In the genomic region with DNA sequence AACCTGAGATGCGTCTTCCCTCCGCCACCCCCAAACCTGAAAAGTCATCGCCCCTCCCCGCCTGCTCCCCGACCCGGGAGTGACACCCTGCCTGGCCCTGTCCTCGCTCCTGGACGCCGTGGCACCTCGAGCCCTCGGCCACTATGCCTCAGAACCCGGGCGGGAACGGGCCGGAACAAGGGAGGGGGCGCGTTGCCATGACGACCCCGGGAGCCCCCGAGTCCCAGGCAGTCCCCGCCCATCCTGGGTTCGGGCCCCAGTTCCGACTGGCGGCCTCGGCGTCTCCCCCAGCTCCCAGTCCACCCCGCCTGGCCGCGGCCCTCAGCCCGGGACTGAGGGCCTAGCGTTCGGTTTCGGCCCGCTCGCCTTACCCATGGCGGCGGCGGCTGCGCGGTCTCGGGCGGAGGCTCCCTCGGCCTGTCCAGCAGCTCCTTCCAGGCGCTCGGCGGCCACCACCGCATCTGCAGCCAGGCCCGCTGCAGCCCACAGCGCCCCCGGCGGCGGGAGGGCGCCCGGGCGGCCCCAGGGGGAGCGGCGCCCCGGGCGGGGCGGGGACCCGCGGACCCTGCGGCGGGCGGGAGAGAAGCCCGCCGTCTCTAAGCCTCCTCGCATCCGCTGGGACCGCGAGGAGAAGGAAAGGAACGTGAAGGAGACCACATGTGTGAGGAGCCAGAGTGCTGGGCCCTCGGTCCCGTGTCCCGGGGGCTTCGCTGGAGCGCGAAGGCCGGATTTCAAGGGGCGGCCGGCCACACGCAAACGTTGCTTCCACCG, we compare ENCODE assay signal across 8 cellular contexts. TPM values are rescaled to one million over a fixed set of nuclear protein-coding genes. Genes with fewer than 3 reads are reported as not detected.
A peak's percentile ranks its signal among the peaks of the same experiment; 100 is the strongest.
DNase-seq lines count a peak whose midpoint lies in the region; TF ChIP-seq lines count a peak whose summit lies in the region.

A gene with protein sequence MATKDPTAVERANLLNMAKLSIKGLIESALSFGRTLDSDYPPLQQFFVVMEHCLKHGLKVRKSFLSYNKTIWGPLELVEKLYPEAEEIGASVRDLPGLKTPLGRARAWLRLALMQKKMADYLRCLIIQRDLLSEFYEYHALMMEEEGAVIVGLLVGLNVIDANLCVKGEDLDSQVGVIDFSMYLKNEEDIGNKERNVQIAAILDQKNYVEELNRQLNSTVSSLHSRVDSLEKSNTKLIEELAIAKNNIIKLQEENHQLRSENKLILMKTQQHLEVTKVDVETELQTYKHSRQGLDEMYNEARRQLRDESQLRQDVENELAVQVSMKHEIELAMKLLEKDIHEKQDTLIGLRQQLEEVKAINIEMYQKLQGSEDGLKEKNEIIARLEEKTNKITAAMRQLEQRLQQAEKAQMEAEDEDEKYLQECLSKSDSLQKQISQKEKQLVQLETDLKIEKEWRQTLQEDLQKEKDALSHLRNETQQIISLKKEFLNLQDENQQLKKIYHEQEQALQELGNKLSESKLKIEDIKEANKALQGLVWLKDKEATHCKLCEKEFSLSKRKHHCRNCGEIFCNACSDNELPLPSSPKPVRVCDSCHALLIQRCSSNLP (minus strand): TSS at position 463 of the 771 bp plus-strand sequence. CDS start 88 bp downstream, at position 375.

- peaks cover 10% of the 10 kb centered on the region; the same call in 1 of the 2 replicates for H3F3A ChIP-seq in GM23248 (ENCODE audit: insufficient read depth)

- H3K9me2 ChIP-seq in GM23248 (ENCODE audit: insufficient read depth) (no peaks in the 10 kb centered on the region), Karpas-422 (replicated peaks; ENCODE audit: insufficient read depth, low read length) (no peaks in the 10 kb centered on the region)

- H3K27ac Mint-ChIP-seq in activated naive CD4-positive, alpha-beta T cell treated with anti-CD3 and anti-CD28 coated beads, Interleukin-2, amount 50 U/mL, for 24 hours: peak within 1 kb of the TSS; percentile 68

- H3K79me2 ChIP-seq in GM23248 (ENCODE audit: insufficient read depth) (peaks cover 50% of the 10 kb centered on the region), Karpas-422 (ENCODE audit: low read length) (peaks cover 49% of the 10 kb centered on the region)

- TF ChIP-seq EP300 in ovary (IDR thresholded peaks at IDR 0.05): no peak

- peaks cover 17% of the 10 kb centered on the region for H3K4me1 Mint-ChIP-seq in activated naive CD4-positive, alpha-beta T cell treated with anti-CD3 and anti-CD28 coated beads, Interleukin-2, amount 50 U/mL, for 24 hours

- peak within 1 kb of the TSS; percentile 96 for H3K9ac ChIP-seq in GM23248
- peak within 1 kb of the TSS; percentile 95 for H3K9ac ChIP-seq in Karpas-422 (ENCODE audit: low read length)

- no peaks in the 10 kb centered on the region for H3K36me3 Mint-ChIP-seq in activated naive CD4-positive, alpha-beta T cell treated with anti-CD3 and anti-CD28 coated beads, Interleukin-2, amount 50 U/mL, for 24 hours

- peak within 1 kb of the TSS; percentile 86 for H3K4me3 ChIP-seq in GM23248
- H3K4me3 ChIP-seq in Karpas-422 (ENCODE audit: low read length): peak within 1 kb of the TSS; percentile 81
- H3K4me3 ChIP-seq in ovary: peak within 1 kb of the TSS; percentile 98
- H3K4me3 ChIP-seq in thymus (ENCODE audit: low read length): peak within 1 kb of the TSS; percentile 98

- in situ Hi-C loops in GM23248 (cut with MboI): no loop called here

- TF ChIP-seq POLR2A in ovary (IDR thresholded peaks at IDR 0.05): peak; percentile 64

- peak within 1 kb of the TSS; percentile 85 for H3K4me3 Mint-ChIP-seq in activated naive CD4-positive, alpha-beta T cell treated with anti-CD3 and anti-CD28 coated beads, Interleukin-2, amount 50 U/mL, for 24 hours

- no peaks in the 10 kb centered on the region for H3K27me3 Mint-ChIP-seq in activated naive CD4-positive, alpha-beta T cell treated with anti-CD3 and anti-CD28 coated beads, Interleukin-2, amount 50 U/mL, for 24 hours

- H4K20me1 ChIP-seq in GM23248 (ENCODE audit: insufficient read depth) (no peaks in the 10 kb centered on the region), Karpas-422 (ENCODE audit: insufficient read depth, low read depth, low read length) (no peaks in the 10 kb centered on the region)

- H2AFZ ChIP-seq in GM23248 (peak within 1 kb of the TSS; percentile 83), Karpas-422 (ENCODE audit: low read length) (peak within 1 kb of the TSS; percentile 92)

- H3K27ac ChIP-seq in GM23248 (peak within 1 kb of the TSS; percentile 97), Karpas-422 (ENCODE audit: low read length) (peak within 1 kb of the TSS; percentile 58), ovary (peak within 1 kb of the TSS; percentile 95 to 96), thymus (ENCODE audit: low read depth) (peak within 1 kb of the TSS; percentile 93)

- H3K36me3 ChIP-seq in GM23248 (ENCODE audit: low read depth) (0 out of 2 replicates have a peak, but pooled peaks cover 3% of the 10 kb centered on the region), Karpas-422 (ENCODE audit: insufficient read depth, low read length) (peaks cover 2% of the 10 kb centered on the region; the same call in 1 of the 2 replicates), ovary (no peaks in the 10 kb centered on the region), thymus (ENCODE audit: control insufficient read depth, insufficient read depth) (no peaks in the 10 kb centered on the region)

- intact Hi-C loops in ovary (cut with DNase I): loop anchor here in 1 of 4 donors (10.0 kb wide), 2 partner anchors 318 to 488 kb away; a partner anchor contains a TSS

- H3K4me1 ChIP-seq in GM23248 (ENCODE audit: insufficient read depth) (peaks cover 13% of the 10 kb centered on the region), Karpas-422 (ENCODE audit: low read length) (peaks cover 22% of the 10 kb centered on the region), ovary (ENCODE audit: insufficient read depth) (no peaks in the 10 kb centered on the region), thymus (ENCODE audit: control insufficient read depth, insufficient read depth, low read length) (peaks cover 7% of the 10 kb centered on the region)

- DNase-seq in GDM1 (lab: John Stamatoyannopoulos, UW) (peak; percentile 74), GM23248 (peak; percentile 87), Karpas-422 (peak; percentile 91), SK-N-DZ (ENCODE audit: low spot score) (peak; percentile 81), glomerular visceral epithelial cell (ENCODE audit: extremely low spot score) (peak; percentile 89), ovary (peak; percentile 81 to 91 (median 88))

- peak; percentile 46 to 99 (median 96) for TF ChIP-seq CTCF in ovary (IDR thresholded peaks at IDR 0.05)

- 1% methylated on average over 39 to 84 of the region's 84 CpGs for WGBS in GM23248 (ENCODE audit: low coverage in 1 of 2, low lambda C conversion rate in 2 of 2, missing lambda C conversion rate in 2 of 2), 2 experiments
- 0 to 1% (median 1%) methylated on average over 35 to 84 of the region's 84 CpGs for WGBS in ovary, 3 donors
- WGBS in thymus: under 1% methylated on average over 84 of the region's 84 CpGs

- H3K9me3 ChIP-seq in GM23248 (ENCODE audit: low read depth) (no peaks in the 10 kb centered on the region), Karpas-422 (ENCODE audit: low read length) (no peaks in the 10 kb centered on the region), ovary (no peaks in the 10 kb centered on the region), thymus (ENCODE audit: control insufficient read depth) (peaks cover 1% of the 10 kb centered on the region)

- H3K4me2 ChIP-seq in GM23248 (ENCODE audit: unreplicated experiment) (peak within 1 kb of the TSS; percentile 97), Karpas-422 (ENCODE audit: low read depth, low read length, poor library complexity, severe bottlenecking) (peak within 1 kb of the TSS; percentile 64)

- H3K9me3 Mint-ChIP-seq in activated naive CD4-positive, alpha-beta T cell treated with anti-CD3 and anti-CD28 coated beads, Interleukin-2, amount 50 U/mL, for 24 hours: no peaks in the 10 kb centered on the region

- H3K27me3 ChIP-seq in GM23248 (replicated peaks; ENCODE audit: insufficient read depth): no peaks in the 10 kb centered on the region
- H3K27me3 ChIP-seq in Karpas-422 (ENCODE audit: low read length): no peaks in the 10 kb centered on the region
- H3K27me3 ChIP-seq in ovary: no peaks in the 10 kb centered on the region
- no peaks in the 10 kb centered on the region for H3K27me3 ChIP-seq in thymus (ENCODE audit: control insufficient read depth, insufficient read depth)

RNA-seq across cellular contexts. Expression of the gene that starts here (rescaled TPM):
- 11.2 and 16.8 TPM in 2 replicates for total RNA-seq in GM23248 (2014; rRNA removed; shearing (Covaris generic))
- 17.3 and 20.6 TPM in 2 replicates for polyA plus RNA-seq in GM23248 (2016; fragmentation: Nextera tagmentation; extraction: Ambion mirVana)
- 10.0 and 30.6 TPM in 2 replicates for total RNA-seq in Karpas-422 (2014; rRNA removed; shearing (Covaris generic); ENCODE audit: low replicate concordance)
- polyA plus RNA-seq in SK-N-DZ (2014; cell fraction: cytosol; rRNA removed): 16.2 and 16.9 TPM in 2 replicates
- polyA plus RNA-seq in SK-N-DZ (2014; cell fraction: nucleus; rRNA removed): 46.0 and 64.7 TPM in 2 replicates
- 10 to 100 TPM; 21.1 to 36.4 (median 29.8) TPM for total RNA-seq in ovary
- polyA plus RNA-seq in ovary: 10 to 100 TPM; 11.1 to 18.3 TPM
- polyA plus RNA-seq in thymus: 12.2 TPM

Comparison
In these comparisons a context has a peak if more than half of its experiments do, and no peak if none do; other contexts are left out.
1. Peak in every context shown above with its lines: DNase-seq, H3K4me3 ChIP-seq and H3K27ac ChIP-seq.